In genomic region chr2:17086990-17087389, GRCh38 we compare ENCODE assay signal across 23 cellular contexts.
DNase-seq lines count a peak whose midpoint lies in the region; ATAC-seq and TF ChIP-seq lines count a peak whose summit lies in the region.
"Had no signal": no experiment of that assay in that cellular context is flagged by ENCODE, and none has a peak within 500 bp of the region (broad histone marks: within the 10 kb centered on the region; RNA-seq: fewer than 3 reads in every experiment).

No MANE protein-coding gene starts in this region.

- no peak overlapping the region for H3K4me3 Mint-ChIP-seq in endodermal cell
- H3K4me3 Mint-ChIP-seq: CD14-positive monocyte; CD4-positive, alpha-beta memory T cell; CD4-positive, CD25-positive, alpha-beta regulatory T cell; CD8-positive, alpha-beta memory T cell had no signal

- H3K14ac ChIP-seq in trophoblast cell (ENCODE audit: low read length), result no peak overlapping the region

- no peak overlapping the region for H3K56ac ChIP-seq in mesendoderm (ENCODE audit: low read length)

- H3K27me3 Mint-ChIP-seq in endodermal cell (ENCODE audit: insufficient read depth), result peaks cover 29% of the 10 kb centered on the region
- H3K27me3 Mint-ChIP-seq: CD4-positive, alpha-beta memory T cell; CD4-positive, CD25-positive, alpha-beta regulatory T cell had no signal

- H3K79me1 ChIP-seq in mesendoderm (ENCODE audit: low read length) (no peaks in the 10 kb centered on the region), trophoblast cell (ENCODE audit: low read length) (no peaks in the 10 kb centered on the region)

- H2AK5ac ChIP-seq in mesendoderm (ENCODE audit: low read length) (no peak overlapping the region), trophoblast cell (ENCODE audit: low read length) (no peak overlapping the region)

- H2AFZ ChIP-seq in trophoblast cell (ENCODE audit: insufficient read depth, low read length, poor library complexity), result no peak overlapping the region

- H3K9ac ChIP-seq in endodermal cell (ENCODE audit: extremely low read depth, low read length, poor library complexity, severe bottlenecking) (no peak overlapping the region), mesendoderm (ENCODE audit: low read length) (no peak overlapping the region), trophoblast cell (ENCODE audit: low read length) (no peak overlapping the region)
- H3K9ac ChIP-seq: BLaER1 had no signal

- peaks cover 13% of the 10 kb centered on the region for H3K4me1 ChIP-seq in endodermal cell (ENCODE audit: control insufficient read depth, insufficient read depth, low read length)
- no peaks in the 10 kb centered on the region for H3K4me1 ChIP-seq in mesendoderm (ENCODE audit: control insufficient read depth, low read depth, low read length)
- H3K4me1 ChIP-seq in trophoblast cell (ENCODE audit: control insufficient read depth in 1 of 2, insufficient read depth in 2 of 2, low read length in 2 of 2), result no peaks in the 10 kb centered on the region
- H3K4me1 ChIP-seq: A549, BE2C, BLaER1 had no signal

- H3K9me3 ChIP-seq in endodermal cell (ENCODE audit: control insufficient read depth, low read length) (peaks cover 3% of the 10 kb centered on the region), trophoblast cell (ENCODE audit: insufficient read depth, low read depth, low read length) (no peaks in the 10 kb centered on the region)
- H3K9me3 ChIP-seq: A549, BE2C, BLaER1 had no signal

- H3K9me3 Mint-ChIP-seq in endodermal cell, result no peaks in the 10 kb centered on the region

- no peak overlapping the region for H4K8ac ChIP-seq in mesendoderm (ENCODE audit: low read depth, low read length)
- H4K8ac ChIP-seq in trophoblast cell (ENCODE audit: low read depth, low read length), result no peak overlapping the region

- WGBS in endodermal cell (ENCODE audit: insufficient coverage in 1 of 2, insufficient read length in 1 of 2), 2 experiments, result 90% methylated on average over 1 of the region's 1 CpG; no CpG with 5 or more reads in 1 of the 2 experiments
- WGBS in mesendoderm (ENCODE audit: extremely low coverage, insufficient coverage, low lambda C conversion rate), result no CpG with 5 or more reads among the region's 1 CpG
- WGBS in trophoblast cell (ENCODE audit: extremely low coverage, insufficient coverage, insufficient read length), result no CpG with 5 or more reads among the region's 1 CpG

- DNase-seq in endodermal cell (no peak), mesendoderm (no peak), trophoblast cell (peak; percentile 55 to 74)
- DNase-seq in activated naive CD4-positive, alpha-beta T cell treated with anti-CD3 and anti-CD28 coated beads, Interleukin-2, amount 50 U/mL, for 16 hours, result no peak
- DNase-seq: BE2C; C1 segment of cervical spinal cord; CD4-positive, alpha-beta memory T cell; CD4-positive, CD25-positive, alpha-beta regulatory T cell; CD8-positive, alpha-beta memory T cell; COR-L47; DMS 273 treated with DMSO at 0.1 percent for 48 hours; DMS153; DMS53; DMS79; DND-41; EL; GDM1 had no signal

- H3K79me2 ChIP-seq in mesendoderm (ENCODE audit: control insufficient read depth, insufficient read depth, low read length) (no peaks in the 10 kb centered on the region), trophoblast cell (ENCODE audit: control insufficient read depth, insufficient read depth, low read length, poor library complexity) (no peaks in the 10 kb centered on the region)

- H4K5ac ChIP-seq in mesendoderm (ENCODE audit: low read length), result no peak overlapping the region

- no peak overlapping the region for H3K18ac ChIP-seq in mesendoderm (ENCODE audit: low read length)
- no peak overlapping the region for H3K18ac ChIP-seq in trophoblast cell (ENCODE audit: low read length)

- H3K27ac ChIP-seq in endodermal cell (ENCODE audit: low read depth, low read length) (no peak overlapping the region), mesendoderm (ENCODE audit: low read depth, low read length) (no peak overlapping the region), trophoblast cell (ENCODE audit: low read depth, low read length) (no peak overlapping the region)
- H3K27ac ChIP-seq: 22Rv1, A549, BLaER1 had no signal

- H3K4me3 ChIP-seq in endodermal cell (ENCODE audit: low read length) (peak overlapping the region; percentile 6), mesendoderm (ENCODE audit: low read length) (no peak overlapping the region), trophoblast cell (ENCODE audit: low read depth, low read length) (no peak overlapping the region)
- H3K4me3 ChIP-seq: A549, BLaER1, GM12878 had no signal

- H3K36me3 ChIP-seq in endodermal cell (ENCODE audit: control insufficient read depth, insufficient read depth, low read length), result no peaks in the 10 kb centered on the region
- no peaks in the 10 kb centered on the region for H3K36me3 ChIP-seq in mesendoderm (ENCODE audit: control insufficient read depth, insufficient read depth, low read length)
- no peaks in the 10 kb centered on the region for H3K36me3 ChIP-seq in trophoblast cell (ENCODE audit: control insufficient read depth in 1 of 2, insufficient read depth in 2 of 2, low read length in 2 of 2)
- H3K36me3 ChIP-seq: BE2C, BLaER1 had no signal

- H3K4me1 Mint-ChIP-seq in endodermal cell, result peaks cover 33% of the 10 kb centered on the region
- H3K4me1 Mint-ChIP-seq: CD14-positive monocyte; CD4-positive, alpha-beta memory T cell; CD4-positive, CD25-positive, alpha-beta regulatory T cell; CD8-positive, alpha-beta memory T cell had no signal

- H4K91ac ChIP-seq in trophoblast cell (ENCODE audit: low read depth, low read length), result no peak overlapping the region

- H2BK12ac ChIP-seq in trophoblast cell (ENCODE audit: low read length), result no peak overlapping the region

- H3K27ac Mint-ChIP-seq in endodermal cell, result no peak overlapping the region
- H3K27ac Mint-ChIP-seq: CD14-positive monocyte; CD4-positive, alpha-beta memory T cell; CD4-positive, CD25-positive, alpha-beta regulatory T cell; CD8-positive, alpha-beta memory T cell had no signal

- no peaks in the 10 kb centered on the region for H3K36me3 Mint-ChIP-seq in endodermal cell (ENCODE audit: low read depth)
- H3K36me3 Mint-ChIP-seq: CD14-positive monocyte; CD4-positive, alpha-beta memory T cell; CD4-positive, CD25-positive, alpha-beta regulatory T cell; CD8-positive, alpha-beta memory T cell had no signal

- H3K23ac ChIP-seq in mesendoderm (ENCODE audit: low read length), result no peak overlapping the region
- no peak overlapping the region for H3K23ac ChIP-seq in trophoblast cell (ENCODE audit: low read length)

- no peak overlapping the region for H3K4me2 ChIP-seq in mesendoderm (ENCODE audit: low read length)
- H3K4me2 ChIP-seq in trophoblast cell (ENCODE audit: low read length), result no peak overlapping the region
- H3K4me2 ChIP-seq: A549, BLaER1 had no signal

- H3K4ac ChIP-seq in mesendoderm (ENCODE audit: low read depth, low read length), result no peak overlapping the region
- H3K4ac ChIP-seq in trophoblast cell (ENCODE audit: low read depth, low read length), result no peak overlapping the region

- H2BK120ac ChIP-seq in mesendoderm (ENCODE audit: low read depth, low read length), result no peak overlapping the region
- no peak overlapping the region for H2BK120ac ChIP-seq in trophoblast cell (ENCODE audit: insufficient read depth, low read length, poor library complexity)

- no peak overlapping the region for H2BK5ac ChIP-seq in mesendoderm (ENCODE audit: low read length)
- H2BK5ac ChIP-seq in trophoblast cell (ENCODE audit: low read depth, low read length, poor library complexity), result no peak overlapping the region

- H4K12ac ChIP-seq in trophoblast cell (ENCODE audit: low read depth, low read length), result no peak overlapping the region

- peaks cover 3% of the 10 kb centered on the region for H3K27me3 ChIP-seq in endodermal cell (ENCODE audit: control insufficient read depth, insufficient read depth, low read length, poor library complexity, severe bottlenecking)
- H3K27me3 ChIP-seq in mesendoderm (ENCODE audit: insufficient read depth, low read length, poor library complexity), result no peaks in the 10 kb centered on the region
- H3K27me3 ChIP-seq in trophoblast cell (ENCODE audit: insufficient read depth, low read length), result no peaks in the 10 kb centered on the region
- H3K27me3 ChIP-seq: BE2C, BLaER1 had no signal

- H2BK15ac ChIP-seq in mesendoderm (replicated peaks; ENCODE audit: low read depth), result peak overlapping the region; percentile 74

- ATAC-seq in GM21786 (IDR thresholded peaks at IDR 0.05; ENCODE audit: unreplicated experiment), result no peak
- ATAC-seq: A549, GM12878 had no signal

- TF ChIP-seq CTCF in endodermal cell (conservative IDR thresholded peaks at IDR 0.05), result no peak

Comparison
In these comparisons a context has a peak if more than half of its experiments do, and no peak if none do; other contexts are left out.
1. DNase-seq: peak in trophoblast cell (2 of 2); none in endodermal cell (single experiment), mesendoderm (single experiment) and activated naive CD4-positive, alpha-beta T cell treated with anti-CD3 and anti-CD28 coated beads, Interleukin-2, amount 50 U/mL, for 16 hours (single experiment).